23 cellular contexts compared by ENCODE assay signal in the genomic region with DNA sequence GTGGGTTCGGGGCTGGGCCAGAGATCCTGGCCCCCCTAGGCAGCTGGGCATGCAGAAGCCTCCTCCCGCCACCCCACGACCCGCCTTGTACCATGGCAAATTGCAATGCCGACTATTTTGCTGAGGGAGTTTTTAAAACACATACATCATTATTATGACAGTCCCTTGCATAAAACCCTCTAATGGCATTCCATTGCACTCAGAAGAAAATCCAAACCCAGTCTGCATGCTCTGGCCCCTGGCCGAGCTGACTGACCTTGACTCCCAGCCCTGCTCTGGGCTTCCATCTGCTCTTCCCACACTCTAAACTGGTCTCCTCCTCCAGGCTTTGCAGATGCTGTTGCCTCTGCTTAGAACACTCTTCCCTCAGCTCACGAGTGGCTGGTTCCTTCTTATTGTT. TPM values are rescaled to one million over a fixed set of nuclear protein-coding genes. Genes with fewer than 3 reads are reported as not detected.
"Had no signal": no experiment of that assay in that cellular context is flagged by ENCODE, and none has a peak within 500 bp of the region (broad histone marks: within the 10 kb centered on the region; RNA-seq: fewer than 3 reads in every experiment).

No MANE protein-coding gene starts in this region.

- H3K27ac Mint-ChIP-seq: activated B cell treated with CpG ODN at 0.5 μM for 24 hours; activated CD4-positive, alpha-beta memory T cell treated with anti-CD3 and anti-CD28 coated beads, Interleukin-2, amount 10 ng/mL, durations not matched to agents 7 days and 5 days; activated CD8-positive, alpha-beta memory T cell treated with anti-CD3 and anti-CD28 coated beads, Interleukin-2, amount 10 ng/mL, durations not matched to agents 7 days and 5 days; activated naive CD8-positive, alpha-beta T cell treated with anti-CD3 and anti-CD28 coated beads for 36 hours; effector memory CD8-positive, alpha-beta T cell; stimulated activated memory B cell treated with anti-CD40 and anti-IgM and Interleukin-4, amounts not matched to agents 10 μg/mL and 1 μg/mL and 100 μg/mL, for 72 hours; T-helper 2 cell treated with Interferon-gamma antibody and Interleukin-4, amounts not matched to agents 5 μg/mL and 100 μg/mL, for 36 hours; type B pancreatic cell had no signal

- H3K4me1 ChIP-seq: right lobe of liver had no signal

- DNase-seq: activated B cell treated with CpG ODN at 0.5 μM for 24 hours; activated CD4-positive, alpha-beta memory T cell treated with anti-CD3 and anti-CD28 coated beads, Interleukin-2, amount 10 ng/mL, durations not matched to agents 7 days and 5 days; activated CD4-positive, alpha-beta T cell treated with anti-CD3 and anti-CD28 coated beads for 48 hours; activated CD8-positive, alpha-beta memory T cell treated with anti-CD3 and anti-CD28 coated beads, Interleukin-2, amount 10 ng/mL, durations not matched to agents 7 days and 5 days; activated naive CD4-positive, alpha-beta T cell; activated naive CD8-positive, alpha-beta T cell treated with anti-CD3 and anti-CD28 coated beads for 36 hours; anterior cingulate cortex; brain microvascular endothelial cell; effector memory CD8-positive, alpha-beta T cell; foreskin fibroblast; hippocampal formation; left colon; right lobe of liver; stimulated activated CD4-positive, alpha-beta T cell treated with anti-CD3 and anti-CD28 coated beads, Interleukin-4, amount 100 ng/mL, for 4 hours had no signal

- H3K4me1 Mint-ChIP-seq: activated B cell treated with CpG ODN at 0.5 μM for 24 hours; activated CD4-positive, alpha-beta memory T cell treated with anti-CD3 and anti-CD28 coated beads, Interleukin-2, amount 10 ng/mL, durations not matched to agents 7 days and 5 days; activated CD8-positive, alpha-beta memory T cell treated with anti-CD3 and anti-CD28 coated beads, Interleukin-2, amount 10 ng/mL, durations not matched to agents 7 days and 5 days; activated naive CD8-positive, alpha-beta T cell treated with anti-CD3 and anti-CD28 coated beads for 36 hours had no signal

- FAIRE-seq: islet of Langerhans, TTC549 had no signal

- H3K4me3 ChIP-seq: lung, right lobe of liver, SK-N-MC had no signal

- H3K4me3 Mint-ChIP-seq: activated B cell treated with CpG ODN at 0.5 μM for 24 hours; activated CD4-positive, alpha-beta memory T cell treated with anti-CD3 and anti-CD28 coated beads, Interleukin-2, amount 10 ng/mL, durations not matched to agents 7 days and 5 days; activated CD8-positive, alpha-beta memory T cell treated with anti-CD3 and anti-CD28 coated beads, Interleukin-2, amount 10 ng/mL, durations not matched to agents 7 days and 5 days; activated naive CD8-positive, alpha-beta T cell treated with anti-CD3 and anti-CD28 coated beads for 36 hours; effector memory CD8-positive, alpha-beta T cell; neural crest cell; stimulated activated memory B cell treated with anti-CD40 and anti-IgM and Interleukin-4, amounts not matched to agents 10 μg/mL and 1 μg/mL and 100 μg/mL, for 72 hours; T-helper 2 cell treated with Interferon-gamma antibody and Interleukin-4, amounts not matched to agents 5 μg/mL and 100 μg/mL, for 36 hours; type B pancreatic cell had no signal

- H3K27me3 Mint-ChIP-seq: activated naive CD8-positive, alpha-beta T cell treated with anti-CD3 and anti-CD28 coated beads for 36 hours; type B pancreatic cell had no signal

- ATAC-seq: activated CD8-positive, alpha-beta memory T cell treated with anti-CD3 and anti-CD28 coated beads, Interleukin-2, amount 10 ng/mL, durations not matched to agents 7 days and 5 days; effector memory CD8-positive, alpha-beta T cell; left colon; stimulated activated memory B cell treated with anti-CD40 and anti-IgM and Interleukin-4, amounts not matched to agents 10 μg/mL and 1 μg/mL and 100 μg/mL, for 72 hours had no signal

- H3K36me3 Mint-ChIP-seq: activated CD8-positive, alpha-beta memory T cell treated with anti-CD3 and anti-CD28 coated beads, Interleukin-2, amount 10 ng/mL, durations not matched to agents 7 days and 5 days; activated naive CD8-positive, alpha-beta T cell treated with anti-CD3 and anti-CD28 coated beads for 36 hours; type B pancreatic cell had no signal

- H3K27ac ChIP-seq: brain microvascular endothelial cell, epithelial cell of prostate, right lobe of liver, SK-N-MC had no signal

- H3K9me3 ChIP-seq: right lobe of liver had no signal

- H3K27me3 ChIP-seq: brain microvascular endothelial cell, right lobe of liver had no signal

- H3K9me3 Mint-ChIP-seq: activated CD4-positive, alpha-beta memory T cell treated with anti-CD3 and anti-CD28 coated beads, Interleukin-2, amount 10 ng/mL, durations not matched to agents 7 days and 5 days; activated naive CD8-positive, alpha-beta T cell treated with anti-CD3 and anti-CD28 coated beads for 36 hours; effector memory CD8-positive, alpha-beta T cell; T-helper 2 cell treated with Interferon-gamma antibody and Interleukin-4, amounts not matched to agents 5 μg/mL and 100 μg/mL, for 36 hours; type B pancreatic cell had no signal

- H3K36me3 ChIP-seq: brain microvascular endothelial cell, right lobe of liver had no signal

RNA-seq across cellular contexts. Expression of gene PADI2, which starts 28.0 kb away (rescaled TPM):
- total RNA-seq: activated CD4-positive, alpha-beta memory T cell treated with anti-CD3 and anti-CD28 coated beads, Interleukin-2, amount 10 ng/mL, durations not matched to agents 7 days and 5 days had no signal
